22 cellular contexts compared by ENCODE assay signal in genomic region chr3:126421573-126422119, GRCh38. TPM values are rescaled to one million over a fixed set of nuclear protein-coding genes. Genes with fewer than 3 reads are reported as not detected.
"Had no signal": no experiment of that assay in that cellular context is flagged by ENCODE, and none has a peak within 500 bp of the region (broad histone marks: within the 10 kb centered on the region; RNA-seq: fewer than 3 reads in every experiment).

No MANE protein-coding gene starts in this region.

- H3K4me3 ChIP-seq: colonic mucosa, gastroesophageal sphincter, heart left ventricle, transverse colon, vagina had no signal

- H2AFZ ChIP-seq: parathyroid adenoma had no signal

- H3K4me1 ChIP-seq: colonic mucosa, gastroesophageal sphincter, heart left ventricle, parathyroid adenoma, transverse colon, vagina had no signal

- H3K9me3 ChIP-seq: colonic mucosa had no signal

- H3K27me3 ChIP-seq: colonic mucosa, vagina had no signal

- H3K79me2 ChIP-seq: parathyroid adenoma had no signal

- DNase-seq: activated CD4-positive, alpha-beta T cell treated with anti-CD3 and anti-CD28 coated beads for 1 hour; activated CD8-positive, alpha-beta memory T cell treated with anti-CD3 and anti-CD28 coated beads for 24 hours; activated naive CD4-positive, alpha-beta T cell treated with Interleukin-2 at 50 U/mL for 16 hours; activated naive CD8-positive, alpha-beta T cell treated with anti-CD3 and anti-CD28 coated beads, Interleukin-2, amount 10 ng/mL, durations not matched to agents 7 days and 5 days; amygdala; central memory CD4-positive, alpha-beta T cell; colonic mucosa; effector CD4-positive, alpha-beta T cell; heart left ventricle; kidney glomerular epithelial cell; mesendoderm; naive thymus-derived CD8-positive, alpha-beta T cell; stimulated activated naive CD8-positive, alpha-beta T cell treated with anti-CD3 and anti-CD28 coated beads, Interleukin-15, Interleukin-2, amounts not matched to agents 100 U/mL and 50 U/mL, for 24 hours; SW 1271; transverse colon; WERI-Rb-1 had no signal

- ATAC-seq: esophagus mucosa; gastroesophageal sphincter; naive thymus-derived CD8-positive, alpha-beta T cell; stimulated activated naive CD8-positive, alpha-beta T cell treated with anti-CD3 and anti-CD28 coated beads, Interleukin-15, Interleukin-2, amounts not matched to agents 100 U/mL and 50 U/mL, for 24 hours had no signal

- H3K9ac ChIP-seq: parathyroid adenoma had no signal

- H3K27ac ChIP-seq: colonic mucosa, gastroesophageal sphincter, heart left ventricle, parathyroid adenoma, transverse colon, vagina, WERI-Rb-1 had no signal

- H3K36me3 ChIP-seq: colonic mucosa, heart left ventricle, transverse colon, vagina, WERI-Rb-1 had no signal

RNA-seq across cellular contexts. Expression of gene CFAP100, which starts 26.9 kb away (rescaled TPM):
- total RNA-seq: activated naive CD8-positive, alpha-beta T cell treated with anti-CD3 and anti-CD28 coated beads, Interleukin-2, amount 10 ng/mL, durations not matched to agents 7 days and 5 days; colonic mucosa; esophagus mucosa; gastroesophageal sphincter; heart left ventricle; liver; naive thymus-derived CD8-positive, alpha-beta T cell; T-helper 2 cell treated with Interferon-gamma antibody and Interleukin-4, amounts not matched to agents 100 ng/mL and 5 ng/mL, for 36 hours; transverse colon; vagina had no signal
